In the genomic region with DNA sequence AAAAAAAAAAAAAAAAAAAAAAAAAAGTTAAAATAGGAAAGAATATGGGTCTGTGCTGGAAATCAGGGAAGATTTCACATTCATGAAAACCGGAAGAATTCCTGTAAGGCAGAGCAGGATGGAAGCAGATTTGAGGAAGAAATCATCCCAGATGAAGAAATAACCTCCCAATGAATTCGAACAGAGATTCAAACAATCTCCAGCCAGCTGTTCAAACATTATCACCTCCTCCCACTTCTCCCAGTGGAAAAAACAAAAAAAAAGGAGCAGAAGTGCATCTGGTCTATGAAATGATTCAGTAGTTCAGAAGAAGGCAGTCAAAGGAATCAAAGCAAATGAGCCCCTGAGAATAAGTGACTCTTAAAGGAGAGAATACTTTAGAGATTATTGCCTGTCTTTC, we compare ENCODE assay signal across 29 cellular contexts. TPM values are rescaled to one million over a fixed set of nuclear protein-coding genes. Genes with fewer than 3 reads are reported as not detected.
DNase-seq lines count a peak whose midpoint lies in the region; TF ChIP-seq lines count a peak whose summit lies in the region.
"Had no signal": no experiment of that assay in that cellular context is flagged by ENCODE, and none has a peak within 500 bp of the region (broad histone marks: within the 10 kb centered on the region; RNA-seq: fewer than 3 reads in every experiment).

No MANE protein-coding gene starts in this region.

- H3K4me1 ChIP-seq in H9 (ENCODE audit: insufficient read depth, low read length) (peaks cover 2% of the 10 kb centered on the region; the same call in 1 of the 2 replicates), neural progenitor cell (peaks cover 5% of the 10 kb centered on the region)
- H3K4me1 ChIP-seq: gastrocnemius medialis, prostate gland, uterus had no signal

- H2BK5ac ChIP-seq in H9 (ENCODE audit: insufficient read length, low read length): no peak overlapping the region

- H3K79me1 ChIP-seq in H9 (ENCODE audit: insufficient read depth, low read depth, low read length, poor library complexity, severe bottlenecking): no peaks in the 10 kb centered on the region

- H3K27me3 ChIP-seq in H9 (ENCODE audit: insufficient read depth, low read length) (no peaks in the 10 kb centered on the region), neural progenitor cell (no peaks in the 10 kb centered on the region)
- H3K27me3 ChIP-seq: gastrocnemius medialis, hepatocyte, uterus had no signal

- H4K20me1 ChIP-seq in H9 (ENCODE audit: control insufficient read depth, insufficient read depth, insufficient read length): no peaks in the 10 kb centered on the region
- H4K20me1 ChIP-seq in neural progenitor cell (ENCODE audit: low read depth): no peaks in the 10 kb centered on the region

- H2BK120ac ChIP-seq in H9 (ENCODE audit: low read depth, low read length, poor library complexity, severe bottlenecking): no peak overlapping the region

- no CpG with 5 or more reads among the region's 2 CpGs for WGBS in H9 (ENCODE audit: extremely low coverage, insufficient read length, low lambda C conversion rate)

- no peak overlapping the region for H4K5ac ChIP-seq in H9 (ENCODE audit: insufficient read length, low read depth, low read length)

- H3K9ac ChIP-seq in H9 (ENCODE audit: extremely low read depth, insufficient read length, low read length) (no peak overlapping the region), neural progenitor cell (no peak overlapping the region)
- H3K9ac ChIP-seq: SK-N-SH had no signal

- H3K27ac ChIP-seq in H9 (ENCODE audit: insufficient read length, low read depth, low read length) (no peak overlapping the region), neural progenitor cell (no peak overlapping the region)
- H3K27ac ChIP-seq: gastrocnemius medialis, hepatocyte, prostate gland, skin epidermis, uterus had no signal

- peak overlapping the region in 2 of 3 experiments; percentile 59 to 74; a peak in 5 of 7 replicates for H3K27ac Mint-ChIP-seq in H9
- H3K27ac Mint-ChIP-seq in neural progenitor cell: peak overlapping the region; percentile 89
- H3K27ac Mint-ChIP-seq: activated CD8-positive, alpha-beta T cell treated with anti-CD3 and anti-CD28 coated beads for 36 hours; activated naive CD8-positive, alpha-beta T cell; CD4-positive, CD25-positive, alpha-beta regulatory T cell; stimulated activated naive CD8-positive, alpha-beta T cell treated with anti-CD3 and anti-CD28 coated beads, Interleukin-15, Interleukin-2, amounts not matched to agents 100 ng/mL and 50 ng/mL, for 24 hours; T-helper 17 cell had no signal

- in situ Hi-C loops in GM13977 (cut with MboI; ENCODE audit: low pct_unique_long_range_greater_than_20kb, low sequenced_read_pairs, unreplicated experiment): no loop called here

- no peaks in the 10 kb centered on the region for H3F3A ChIP-seq in neural progenitor cell (ENCODE audit: low read depth)

- H3K14ac ChIP-seq in H9 (ENCODE audit: insufficient read depth, low read length): no peak overlapping the region

- no peaks in the 10 kb centered on the region for H3K23me2 ChIP-seq in H9 (ENCODE audit: insufficient read length, low read depth, low read length, poor library complexity, severe bottlenecking)

- H4K91ac ChIP-seq in H9 (ENCODE audit: insufficient read length, low read depth, low read length): no peak overlapping the region

- no peak overlapping the region for H2BK12ac ChIP-seq in H9 (ENCODE audit: insufficient read length, low read depth, low read length)

- H2AFZ ChIP-seq in H9 (ENCODE audit: low read length): no peak overlapping the region
- no peak overlapping the region for H2AFZ ChIP-seq in neural progenitor cell (replicated peaks)
- H2AFZ ChIP-seq: hepatocyte had no signal

- H2BK20ac ChIP-seq in H9 (ENCODE audit: low read depth, low read length, poor library complexity, severe bottlenecking): no peak overlapping the region

- H3K23ac ChIP-seq in H9 (ENCODE audit: insufficient read length, low read depth, low read length): no peak overlapping the region

- no peak overlapping the region for H3K56ac ChIP-seq in H9 (ENCODE audit: insufficient read length, low read depth, low read length)

- no peak overlapping the region for H2BK15ac ChIP-seq in H9 (ENCODE audit: low read depth, low read length)

- DNase-seq in DMS153 (lab: John Stamatoyannopoulos, UW) (peak; percentile 1), DMS153 treated with DMSO at 0.1 percent for 48 hours (lab: John Stamatoyannopoulos, UW; ENCODE audit: unreplicated experiment) (no peak), H9 (no peak), SHP77 (lab: John Stamatoyannopoulos, UW) (peak; percentile 44 to 45), neural progenitor cell (ENCODE audit: low spot score) (no peak), GF-D8 (lab: John Stamatoyannopoulos, UW) (no peak), HPDE6-E6E7 (ENCODE audit: extremely low spot score) (no peak), GM13977 (ENCODE audit: low spot score) (no peak)
- DNase-seq: 8988T; activated CD4-positive, alpha-beta T cell treated with anti-CD3 and anti-CD28 coated beads for 1 hour; activated CD8-positive, alpha-beta T cell treated with anti-CD3 and anti-CD28 coated beads for 36 hours; anterior cingulate cortex; CD4-positive, CD25-positive, alpha-beta regulatory T cell; effector CD4-positive, alpha-beta T cell; gastrocnemius medialis; MV-4-11; NCI-H1436 treated with DMSO at 0.1 percent for 48 hours; NCI-H524 treated with DMSO at 0.1 percent for 48 hours; RPMI8226; SK-N-SH; T-helper 17 cell; uterus had no signal

- H3K9me3 Mint-ChIP-seq in H9 (peaks cover 9% of the 10 kb centered on the region in 2 experiments; a peak in 4 of 5 replicates), neural progenitor cell (peaks cover 16% of the 10 kb centered on the region)
- H3K9me3 Mint-ChIP-seq: activated CD8-positive, alpha-beta T cell treated with anti-CD3 and anti-CD28 coated beads for 36 hours; stimulated activated naive CD8-positive, alpha-beta T cell treated with anti-CD3 and anti-CD28 coated beads, Interleukin-15, Interleukin-2, amounts not matched to agents 100 ng/mL and 50 ng/mL, for 24 hours had no signal

- H3K4me2 ChIP-seq in H9 (ENCODE audit: insufficient read depth, insufficient read length, low read length) (no peak overlapping the region), neural progenitor cell (no peak overlapping the region)
- H3K4me2 ChIP-seq: hepatocyte, SK-N-SH had no signal

- H3K4me3 ChIP-seq in neural progenitor cell: no peak overlapping the region
- H3K4me3 ChIP-seq: gastrocnemius medialis, hepatocyte, prostate gland, skin epidermis, uterus had no signal

- H3K4me1 Mint-ChIP-seq in H9 (peaks cover 36 to 62% of the 10 kb centered on the region in 2 experiments), neural progenitor cell (peaks cover 24% of the 10 kb centered on the region)
- H3K4me1 Mint-ChIP-seq: CD4-positive, CD25-positive, alpha-beta regulatory T cell; T-helper 17 cell had no signal

- no peak overlapping the region for H3K18ac ChIP-seq in H9 (ENCODE audit: insufficient read length, low read depth, low read length)

- H3T11ph ChIP-seq in H9 (ENCODE audit: low read length): no peak overlapping the region

- H3K4me3 Mint-ChIP-seq in H9: no peak overlapping the region
- H3K4me3 Mint-ChIP-seq in neural progenitor cell: no peak overlapping the region
- H3K4me3 Mint-ChIP-seq: activated CD8-positive, alpha-beta T cell treated with anti-CD3 and anti-CD28 coated beads for 36 hours; activated naive CD8-positive, alpha-beta T cell; CD4-positive, CD25-positive, alpha-beta regulatory T cell; stimulated activated naive CD8-positive, alpha-beta T cell treated with anti-CD3 and anti-CD28 coated beads, Interleukin-15, Interleukin-2, amounts not matched to agents 100 ng/mL and 50 ng/mL, for 24 hours; T-helper 17 cell had no signal

- H3K9me3 ChIP-seq in H9 (ENCODE audit: control insufficient read depth, low read depth, low read length) (peaks cover 8% of the 10 kb centered on the region), neural progenitor cell (ENCODE audit: low read depth) (no peaks in the 10 kb centered on the region)
- H3K9me3 ChIP-seq: gastrocnemius medialis, prostate gland, SK-N-SH, uterus had no signal

- TF ChIP-seq CTCF in H9 (conservative IDR thresholded peaks at IDR 0.05) (no peak), neural progenitor cell (IDR thresholded peaks at IDR 0.05) (no peak), GM13977 (IDR thresholded peaks at IDR 0.05; ENCODE audit: extremely low read depth, insufficient read depth, missing control alignments) (no peak)

- H3K4ac ChIP-seq in H9 (ENCODE audit: low read depth, low read length): no peak overlapping the region

- H3K79me2 ChIP-seq in H9 (ENCODE audit: insufficient read depth, low read length): no peaks in the 10 kb centered on the region
- no peaks in the 10 kb centered on the region for H3K79me2 ChIP-seq in neural progenitor cell (ENCODE audit: low read depth)
- H3K79me2 ChIP-seq: hepatocyte had no signal

- H3K27me3 Mint-ChIP-seq in H9 (ENCODE audit: low read depth): no peaks in the 10 kb centered on the region
- H3K27me3 Mint-ChIP-seq in neural progenitor cell (ENCODE audit: insufficient read depth, low read depth): no peaks in the 10 kb centered on the region
- H3K27me3 Mint-ChIP-seq: T-helper 17 cell had no signal

- H2AK5ac ChIP-seq in H9 (ENCODE audit: insufficient read length, low read length): no peak overlapping the region

- H3K36me3 Mint-ChIP-seq in H9 (ENCODE audit: insufficient read depth in 1 of 3, low read depth in 3 of 3): peaks cover 2 to 22% (median 14%) of the 10 kb centered on the region in 3 experiments; a peak in 6 of 7 replicates
- H3K36me3 Mint-ChIP-seq in neural progenitor cell: peaks cover 3% of the 10 kb centered on the region

- H4K8ac ChIP-seq in H9 (replicated peaks; ENCODE audit: insufficient read length, low read depth, low read length): no peak overlapping the region

- H3K36me3 ChIP-seq in neural progenitor cell: no peaks in the 10 kb centered on the region
- H3K36me3 ChIP-seq: gastrocnemius medialis, prostate gland, uterus had no signal

RNA-seq across cellular contexts. Expression of a gene that starts 33.1 kb away (rescaled TPM):
- total RNA-seq in H9 (2021) (0.66 and 1.1 TPM in 2 replicates), neural progenitor cell (ENCODE audit: low replicate concordance) (0.90 TPM in 1 of 2 replicates, not detected in the other)
- total RNA-seq: activated CD8-positive, alpha-beta T cell treated with anti-CD3 and anti-CD28 coated beads for 36 hours; bronchial epithelial cell; CD4-positive, CD25-positive, alpha-beta regulatory T cell; epithelial cell of proximal tubule; T-helper 17 cell had no signal

RNA-seq across cellular contexts. Expression of a gene that starts 59.1 kb away (rescaled TPM):
- total RNA-seq in H9 (2021): 45.6 and 46.5 TPM in 2 replicates
- total RNA-seq in neural progenitor cell (ENCODE audit: low replicate concordance): 24.4 and 32.3 TPM in 2 replicates

Comparison
In these comparisons a context has a peak if more than half of its experiments do, and no peak if none do; other contexts are left out.
1. DNase-seq: peak in DMS153 (single experiment) and SHP77 (2 of 2); none in DMS153 treated with DMSO at 0.1 percent for 48 hours (single experiment), H9 (single experiment), neural progenitor cell (single experiment), GF-D8 (single experiment), HPDE6-E6E7 (single experiment) and GM13977 (single experiment).